17 cellular contexts compared by ENCODE assay signal in the genomic region with DNA sequence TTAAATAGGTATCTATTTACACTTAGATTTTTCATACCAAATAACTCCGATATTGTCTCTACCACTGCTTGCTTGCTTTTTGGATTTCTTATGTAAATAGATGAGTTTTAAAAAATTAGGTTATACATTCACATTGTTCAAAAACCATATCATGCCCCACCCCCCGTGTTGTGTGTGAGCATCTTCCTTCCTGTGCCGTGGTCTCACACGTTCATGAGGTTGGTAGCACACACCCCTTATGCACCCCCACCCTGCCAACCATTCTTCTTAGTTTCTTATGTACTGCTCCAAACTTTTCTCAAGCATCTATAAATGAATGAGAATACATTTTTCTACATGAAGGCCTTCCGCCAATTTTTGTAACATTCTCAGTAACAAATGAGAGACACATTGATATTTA.
DNase-seq lines count a peak whose midpoint lies in the region; ATAC-seq and TF ChIP-seq lines count a peak whose summit lies in the region.
"Had no signal": no experiment of that assay in that cellular context is flagged by ENCODE, and none has a peak within 500 bp of the region (broad histone marks: within the 10 kb centered on the region; RNA-seq: fewer than 3 reads in every experiment).

No MANE protein-coding gene starts in this region.

- H3K9me3 ChIP-seq in CD8-positive, alpha-beta memory T cell (ENCODE audit: low read length), result no peaks in the 10 kb centered on the region
- H3K9me3 ChIP-seq: BE2C had no signal

- no peak overlapping the region for H3K4me3 ChIP-seq in CD8-positive, alpha-beta memory T cell (ENCODE audit: low read length)
- H3K4me3 ChIP-seq: A549, K562 had no signal

- H3K27ac ChIP-seq in CD8-positive, alpha-beta memory T cell (ENCODE audit: low read depth, low read length), result no peak overlapping the region
- H3K27ac ChIP-seq: C4-2B had no signal

- no peaks in the 10 kb centered on the region for H3K36me3 ChIP-seq in CD8-positive, alpha-beta memory T cell (ENCODE audit: insufficient read depth, low read length)
- H3K36me3 ChIP-seq: BE2C had no signal

- peak overlapping the region in 5 of 7 donors; percentile 18 to 68 (median 46) for H3K4me3 Mint-ChIP-seq in CD8-positive, alpha-beta memory T cell
- no peak overlapping the region for H3K4me3 Mint-ChIP-seq in T-cell
- peak overlapping the region in 1 of 2 donors; percentile 51 for H3K4me3 Mint-ChIP-seq in effector memory CD8-positive, alpha-beta T cell
- H3K4me3 Mint-ChIP-seq in natural killer cell treated with Interleukin-12 subunit alpha and Interleukin-12 subunit beta and Interleukin-15 and Interleukin-18, amount 100 ng/mL, for 72 hours, result peak overlapping the region; percentile 75
- H3K4me3 Mint-ChIP-seq in progenitor cell of endocrine pancreas (ENCODE audit: low read depth), result no peak overlapping the region
- H3K4me3 Mint-ChIP-seq: H9 had no signal

- no peaks in the 10 kb centered on the region for H3K4me1 ChIP-seq in CD8-positive, alpha-beta memory T cell (ENCODE audit: insufficient read depth, low read length)
- H3K4me1 ChIP-seq: BE2C had no signal

- in situ Hi-C loops in G401 (cut with HindIII; ENCODE audit: low sequenced_read_pairs), result no loop called here

- peak overlapping the region in 6 of 8 donors; percentile 62 to 98 (median 82) for H3K27ac Mint-ChIP-seq in CD8-positive, alpha-beta memory T cell
- H3K27ac Mint-ChIP-seq in T-cell (no peak overlapping the region), progenitor cell of endocrine pancreas (no peak overlapping the region)
- peak overlapping the region in 1 of 2 donors; percentile 71 for H3K27ac Mint-ChIP-seq in effector memory CD8-positive, alpha-beta T cell
- peak overlapping the region; percentile 19 to 88 for H3K27ac Mint-ChIP-seq in natural killer cell treated with Interleukin-12 subunit alpha and Interleukin-12 subunit beta and Interleukin-15 and Interleukin-18, amount 100 ng/mL, for 72 hours
- H3K27ac Mint-ChIP-seq: H9 had no signal

- H3K36me3 Mint-ChIP-seq in CD8-positive, alpha-beta memory T cell, result no peaks in the 10 kb centered on the region
- no peaks in the 10 kb centered on the region for H3K36me3 Mint-ChIP-seq in T-cell
- H3K36me3 Mint-ChIP-seq in effector memory CD8-positive, alpha-beta T cell (ENCODE audit: insufficient read depth), result no peaks in the 10 kb centered on the region
- no peaks in the 10 kb centered on the region for H3K36me3 Mint-ChIP-seq in natural killer cell treated with Interleukin-12 subunit alpha and Interleukin-12 subunit beta and Interleukin-15 and Interleukin-18, amount 100 ng/mL, for 72 hours
- peaks cover 1% of the 10 kb centered on the region for H3K36me3 Mint-ChIP-seq in progenitor cell of endocrine pancreas (ENCODE audit: insufficient read depth)

- CTCF ChIA-PET in CD8-positive, alpha-beta memory T cell (lab: Charles Lee), result no interaction called here
- CTCF ChIA-PET in T-cell (lab: Charles Lee), result no interaction called here

- DNase-seq in CD8-positive, alpha-beta memory T cell, result peak in 1 of 5 donors; percentile 26
- DNase-seq in T-cell (peak in 23 of 34 experiments; percentile 2 to 67 (median 22)), progenitor cell of endocrine pancreas (ENCODE audit: low spot score, unreplicated experiment) (no peak), EL (no peak), G401 (ENCODE audit: low spot score) (no peak)
- peak in 2 of 3 experiments; percentile 53 to 55 for DNase-seq in effector memory CD8-positive, alpha-beta T cell
- DNase-seq in natural killer cell treated with Interleukin-12 subunit alpha and Interleukin-12 subunit beta and Interleukin-15 and Interleukin-18, amount 100 ng/mL, for 72 hours (ENCODE audit: low spot score), result no peak
- DNase-seq: BE2C, Calu3, DMS79, GDM1, GOT3, H9 had no signal

- ATAC-seq in T-cell (replicated peaks in 1 of 4), result peak in 1 of 4 experiments; percentile 41
- ATAC-seq in effector memory CD8-positive, alpha-beta T cell (replicated peaks), result peak; percentile 99
- peak in 1 of 2 donors; percentile 65 for ATAC-seq in natural killer cell treated with Interleukin-12 subunit alpha and Interleukin-12 subunit beta and Interleukin-15 and Interleukin-18, amount 100 ng/mL, for 72 hours
- ATAC-seq in HG03139 (IDR thresholded peaks at IDR 0.05; ENCODE audit: unreplicated experiment), result no peak
- ATAC-seq: A549, K562 had no signal

- peaks cover 4 to 22% (median 12%) of the 10 kb centered on the region in 3 donors for H3K4me1 Mint-ChIP-seq in CD8-positive, alpha-beta memory T cell
- H3K4me1 Mint-ChIP-seq in T-cell (peaks cover 0 to 15% (median 0%) of the 10 kb centered on the region in 3 donors), progenitor cell of endocrine pancreas (ENCODE audit: low read depth) (peaks cover 38% of the 10 kb centered on the region)
- peaks cover 5 to 24% of the 10 kb centered on the region in 2 donors for H3K4me1 Mint-ChIP-seq in effector memory CD8-positive, alpha-beta T cell (ENCODE audit: low read depth in 2 of 2)
- peaks cover 26 to 28% of the 10 kb centered on the region in 2 donors for H3K4me1 Mint-ChIP-seq in natural killer cell treated with Interleukin-12 subunit alpha and Interleukin-12 subunit beta and Interleukin-15 and Interleukin-18, amount 100 ng/mL, for 72 hours (ENCODE audit: low read depth in 2 of 2)

- TF ChIP-seq CTCF in progenitor cell of endocrine pancreas (IDR thresholded peaks at IDR 0.05; ENCODE audit: unreplicated experiment), result no peak

- H3K27me3 ChIP-seq in CD8-positive, alpha-beta memory T cell (ENCODE audit: insufficient read depth, low read length, poor library complexity, severe bottlenecking), result no peaks in the 10 kb centered on the region
- H3K27me3 ChIP-seq: BE2C had no signal

- no peaks in the 10 kb centered on the region for H3K9me3 Mint-ChIP-seq in CD8-positive, alpha-beta memory T cell
- H3K9me3 Mint-ChIP-seq in T-cell, result no peaks in the 10 kb centered on the region
- H3K9me3 Mint-ChIP-seq in effector memory CD8-positive, alpha-beta T cell, result no peaks in the 10 kb centered on the region
- H3K9me3 Mint-ChIP-seq in natural killer cell treated with Interleukin-12 subunit alpha and Interleukin-12 subunit beta and Interleukin-15 and Interleukin-18, amount 100 ng/mL, for 72 hours, result no peaks in the 10 kb centered on the region
- H3K9me3 Mint-ChIP-seq in progenitor cell of endocrine pancreas (ENCODE audit: low read depth), result no peaks in the 10 kb centered on the region

- H3K27me3 Mint-ChIP-seq in CD8-positive, alpha-beta memory T cell, result peaks cover 4 to 7% of the 10 kb centered on the region in 2 donors
- H3K27me3 Mint-ChIP-seq in T-cell (peaks cover 4 to 8% of the 10 kb centered on the region in 2 donors), progenitor cell of endocrine pancreas (no peaks in the 10 kb centered on the region)
- H3K27me3 Mint-ChIP-seq in effector memory CD8-positive, alpha-beta T cell, result peaks cover 0 to 2% of the 10 kb centered on the region in 2 donors
- no peaks in the 10 kb centered on the region for H3K27me3 Mint-ChIP-seq in natural killer cell treated with Interleukin-12 subunit alpha and Interleukin-12 subunit beta and Interleukin-15 and Interleukin-18, amount 100 ng/mL, for 72 hours

- POLR2A ChIA-PET in CD8-positive, alpha-beta memory T cell (lab: Charles Lee), result no interaction called here
- POLR2A ChIA-PET in T-cell (lab: Charles Lee), result no interaction called here

Comparison
In these comparisons a context has a peak if more than half of its experiments do, and no peak if none do; other contexts are left out.
1. DNase-seq: peak in T-cell (23 of 34) and effector memory CD8-positive, alpha-beta T cell (2 of 3); none in natural killer cell treated with Interleukin-12 subunit alpha and Interleukin-12 subunit beta and Interleukin-15 and Interleukin-18, amount 100 ng/mL, for 72 hours (single experiment), progenitor cell of endocrine pancreas (single experiment), EL (single experiment) and G401 (single experiment).
2. H3K27ac Mint-ChIP-seq: peak in CD8-positive, alpha-beta memory T cell (6 of 8) and natural killer cell treated with Interleukin-12 subunit alpha and Interleukin-12 subunit beta and Interleukin-15 and Interleukin-18, amount 100 ng/mL, for 72 hours (2 of 2); none in T-cell (0 of 2) and progenitor cell of endocrine pancreas (single experiment).
3. H3K4me3 Mint-ChIP-seq: peak in CD8-positive, alpha-beta memory T cell (5 of 7) and natural killer cell treated with Interleukin-12 subunit alpha and Interleukin-12 subunit beta and Interleukin-15 and Interleukin-18, amount 100 ng/mL, for 72 hours (single experiment); none in T-cell (0 of 3) and progenitor cell of endocrine pancreas (single experiment).